In the genomic region with DNA sequence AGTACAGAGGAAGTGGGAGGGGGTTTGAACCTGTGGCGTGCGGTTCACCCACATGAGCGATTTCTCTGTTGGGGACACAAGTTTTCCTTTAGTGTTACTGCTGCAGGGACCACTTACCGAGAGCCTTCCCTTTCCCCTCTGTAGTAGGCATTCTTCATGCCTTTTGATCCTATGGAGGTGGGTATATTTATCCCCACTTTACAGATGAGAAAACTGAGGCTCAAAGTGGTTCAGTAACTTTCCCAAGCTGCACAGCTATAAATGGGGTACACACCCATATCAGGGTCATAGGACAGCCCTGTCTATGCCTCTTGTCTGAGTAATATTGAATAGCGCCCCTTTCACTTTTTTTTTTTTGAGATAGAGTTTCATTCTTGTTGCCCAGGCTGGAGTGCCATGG, we compare ENCODE assay signal across 2 cellular contexts.
TF ChIP-seq lines count a peak whose summit lies in the region.

No MANE protein-coding gene starts in this region.

TF ChIP-seq in K562, 482 proteins besides CTCF, POLR2A, EP300 and RAD21:
- no peak for TF ChIP-seq FOXA3 (CRISPR knock-in tag; conservative IDR thresholded peaks at IDR 0.05 in 1 of 2, IDR thresholded peaks at IDR 0.05 in 1 of 2)
- no peak for TF ChIP-seq RUNX1 (IDR thresholded peaks at IDR 0.05; ENCODE audit: low read depth)
- no peak for TF ChIP-seq ELF4 (CRISPR knock-in tag; IDR thresholded peaks at IDR 0.05)
- no peak for TF ChIP-seq HNRNPL (IDR thresholded peaks at IDR 0.05; ENCODE audit: low read depth, low read length)
- peak; percentile 38 for TF ChIP-seq RBM25 (IDR thresholded peaks at IDR 0.05; ENCODE audit: low read depth, low read length, severe bottlenecking)
- no peak for TF ChIP-seq TAF7 (tag; IDR thresholded peaks at IDR 0.05)

TF ChIP-seq in HepG2, 621 proteins besides CTCF, POLR2A, EP300 and RAD21:
- TF ChIP-seq, protein P1, sequence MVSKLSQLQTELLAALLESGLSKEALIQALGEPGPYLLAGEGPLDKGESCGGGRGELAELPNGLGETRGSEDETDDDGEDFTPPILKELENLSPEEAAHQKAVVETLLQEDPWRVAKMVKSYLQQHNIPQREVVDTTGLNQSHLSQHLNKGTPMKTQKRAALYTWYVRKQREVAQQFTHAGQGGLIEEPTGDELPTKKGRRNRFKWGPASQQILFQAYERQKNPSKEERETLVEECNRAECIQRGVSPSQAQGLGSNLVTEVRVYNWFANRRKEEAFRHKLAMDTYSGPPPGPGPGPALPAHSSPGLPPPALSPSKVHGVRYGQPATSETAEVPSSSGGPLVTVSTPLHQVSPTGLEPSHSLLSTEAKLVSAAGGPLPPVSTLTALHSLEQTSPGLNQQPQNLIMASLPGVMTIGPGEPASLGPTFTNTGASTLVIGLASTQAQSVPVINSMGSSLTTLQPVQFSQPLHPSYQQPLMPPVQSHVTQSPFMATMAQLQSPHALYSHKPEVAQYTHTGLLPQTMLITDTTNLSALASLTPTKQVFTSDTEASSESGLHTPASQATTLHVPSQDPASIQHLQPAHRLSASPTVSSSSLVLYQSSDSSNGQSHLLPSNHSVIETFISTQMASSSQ (IDR thresholded peaks at IDR 0.05; ENCODE audit: low read depth) = no peak
- TF ChIP-seq, protein P1 (CRISPR knock-in tag; IDR thresholded peaks at IDR 0.05; ENCODE audit: borderline replicate concordance) = no peak
- TF ChIP-seq, protein P2, sequence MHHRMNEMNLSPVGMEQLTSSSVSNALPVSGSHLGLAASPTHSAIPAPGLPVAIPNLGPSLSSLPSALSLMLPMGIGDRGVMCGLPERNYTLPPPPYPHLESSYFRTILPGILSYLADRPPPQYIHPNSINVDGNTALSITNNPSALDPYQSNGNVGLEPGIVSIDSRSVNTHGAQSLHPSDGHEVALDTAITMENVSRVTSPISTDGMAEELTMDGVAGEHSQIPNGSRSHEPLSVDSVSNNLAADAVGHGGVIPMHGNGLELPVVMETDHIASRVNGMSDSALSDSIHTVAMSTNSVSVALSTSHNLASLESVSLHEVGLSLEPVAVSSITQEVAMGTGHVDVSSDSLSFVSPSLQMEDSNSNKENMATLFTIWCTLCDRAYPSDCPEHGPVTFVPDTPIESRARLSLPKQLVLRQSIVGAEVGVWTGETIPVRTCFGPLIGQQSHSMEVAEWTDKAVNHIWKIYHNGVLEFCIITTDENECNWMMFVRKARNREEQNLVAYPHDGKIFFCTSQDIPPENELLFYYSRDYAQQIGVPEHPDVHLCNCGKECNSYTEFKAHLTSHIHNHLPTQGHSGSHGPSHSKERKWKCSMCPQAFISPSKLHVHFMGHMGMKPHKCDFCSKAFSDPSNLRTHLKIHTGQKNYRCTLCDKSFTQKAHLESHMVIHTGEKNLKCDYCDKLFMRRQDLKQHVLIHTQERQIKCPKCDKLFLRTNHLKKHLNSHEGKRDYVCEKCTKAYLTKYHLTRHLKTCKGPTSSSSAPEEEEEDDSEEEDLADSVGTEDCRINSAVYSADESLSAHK (CRISPR knock-in tag; IDR thresholded peaks at IDR 0.05; ENCODE audit: borderline replicate concordance) = no peak
- TF ChIP-seq TSC22D2 (CRISPR knock-in tag; IDR thresholded peaks at IDR 0.05; ENCODE audit: borderline replicate concordance) (no peak), ZNF629 (CRISPR knock-in tag; conservative IDR thresholded peaks at IDR 0.05) (peak; percentile 55)
- TF ChIP-seq, protein P3, sequence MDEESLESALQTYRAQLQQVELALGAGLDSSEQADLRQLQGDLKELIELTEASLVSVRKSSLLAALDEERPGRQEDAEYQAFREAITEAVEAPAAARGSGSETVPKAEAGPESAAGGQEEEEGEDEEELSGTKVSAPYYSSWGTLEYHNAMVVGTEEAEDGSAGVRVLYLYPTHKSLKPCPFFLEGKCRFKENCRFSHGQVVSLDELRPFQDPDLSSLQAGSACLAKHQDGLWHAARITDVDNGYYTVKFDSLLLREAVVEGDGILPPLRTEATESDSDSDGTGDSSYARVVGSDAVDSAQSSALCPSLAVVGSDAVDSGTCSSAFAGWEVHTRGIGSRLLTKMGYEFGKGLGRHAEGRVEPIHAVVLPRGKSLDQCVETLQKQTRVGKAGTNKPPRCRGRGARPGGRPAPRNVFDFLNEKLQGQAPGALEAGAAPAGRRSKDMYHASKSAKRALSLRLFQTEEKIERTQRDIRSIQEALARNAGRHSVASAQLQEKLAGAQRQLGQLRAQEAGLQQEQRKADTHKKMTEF (CRISPR knock-in tag; IDR thresholded peaks at IDR 0.05) = no peak
